In genomic region chr11:121551463-121551862, GRCh38 we compare ENCODE assay signal across 28 cellular contexts.
DNase-seq lines count a peak whose midpoint lies in the region; ATAC-seq, FAIRE-seq and TF ChIP-seq lines count a peak whose summit lies in the region.
"Had no signal": no experiment of that assay in that cellular context is flagged by ENCODE, and none has a peak within 500 bp of the region (broad histone marks: within the 10 kb centered on the region; RNA-seq: fewer than 3 reads in every experiment).

No MANE protein-coding gene starts in this region.

- H3K4me3 Mint-ChIP-seq in WTC11 (no peak overlapping the region), osteocyte (ENCODE audit: unreplicated experiment) (no peak overlapping the region)
- H3K4me3 Mint-ChIP-seq: naive thymus-derived CD4-positive, alpha-beta T cell had no signal

- H3K27ac Mint-ChIP-seq in WTC11: peak overlapping the region; percentile 57; the same call in 1 of the 2 replicates
- H3K27ac Mint-ChIP-seq in osteocyte (ENCODE audit: unreplicated experiment): no peak overlapping the region

- intact Hi-C loops in Right ventricle myocardium superior (cut with DNase I): no loop called here

- H3K4me1 Mint-ChIP-seq in WTC11: peaks cover 4% of the 10 kb centered on the region; the same call in 1 of the 2 replicates
- peaks cover 9% of the 10 kb centered on the region for H3K4me1 Mint-ChIP-seq in osteocyte (ENCODE audit: unreplicated experiment)

- DNase-seq in GM12891 (ENCODE audit: insufficient read length, low spot score): no peak
- DNase-seq in WTC11 (ENCODE audit: low spot score): no peak
- DNase-seq in epithelial cell of prostate (ENCODE audit: low read depth, low spot score): no peak
- peak; percentile 32 for DNase-seq in osteocyte (ENCODE audit: extremely low spot score, unreplicated experiment)
- no peak for DNase-seq in activated naive CD4-positive, alpha-beta T cell treated with Interleukin-2 at 50 U/mL for 16 hours
- no peak for DNase-seq in Right ventricle myocardium superior
- DNase-seq in DMS153 treated with DMSO at 0.1 percent for 48 hours (lab: John Stamatoyannopoulos, UW; ENCODE audit: unreplicated experiment): no peak
- DNase-seq: activated CD4-positive, alpha-beta T cell treated with anti-CD3 and anti-CD28 coated beads for 48 hours; activated gamma-delta T cell treated with Interleukin-2 at 50 U/mL for 16 hours; activated T-cell treated with anti-CD3 and anti-CD28 coated beads, Interleukin-2, amount 50 U/mL, for 1 hour; DMS79; GDM1; IMR-90; naive thymus-derived CD4-positive, alpha-beta T cell; NCI-H748 treated with DMSO at 0.1 percent for 48 hours; nucleus accumbens; psoas muscle; SJCRH30; stimulated activated CD4-positive, alpha-beta T cell treated with anti-CD3 and anti-CD28 coated beads, Interleukin-12 subunit alpha, Interleukin-12 subunit beta, amount 100 ng/mL, for 4 hours; stimulated activated CD4-positive, alpha-beta T cell treated with anti-CD3 and anti-CD28 coated beads, Interleukin-2, amount 100 ng/mL, for 48 hours; T-helper 9 cell; tibial artery; WERI-Rb-1 had no signal

- no peaks in the 10 kb centered on the region for H3K9me3 Mint-ChIP-seq in WTC11
- H3K9me3 Mint-ChIP-seq in osteocyte (ENCODE audit: unreplicated experiment): no peaks in the 10 kb centered on the region
- H3K9me3 Mint-ChIP-seq: brain had no signal

- peak; percentile 61 for FAIRE-seq in GM12891 (lab: Jason Lieb, UNC)
- FAIRE-seq: endothelial cell of umbilical vein, RCC 7860 had no signal

- H3K27ac ChIP-seq in epithelial cell of prostate: peak overlapping the region; percentile 81
- H3K27ac ChIP-seq: BLaER1 treated with 17β-estradiol and CSF1 and Interleukin-3, amounts not matched to agents 10 nM and 100 nM; psoas muscle; SJCRH30; tibial artery; WERI-Rb-1 had no signal

- POLR2A ChIA-PET in WTC11 (lab: Charles Lee): no interaction called here

- ATAC-seq in WTC11 (no peak), Right ventricle myocardium superior (ENCODE audit: poor library complexity) (no peak)
- ATAC-seq: naive thymus-derived CD4-positive, alpha-beta T cell; psoas muscle; sciatic nerve had no signal

- TF ChIP-seq POLR2A in GM12891 (IDR thresholded peaks at IDR 0.05; ENCODE audit: low read depth, low read length): no peak

- CTCF ChIA-PET in WTC11 (lab: Charles Lee): no interaction called here

- peaks cover 49% of the 10 kb centered on the region for H3K36me3 Mint-ChIP-seq in WTC11
- H3K36me3 Mint-ChIP-seq in osteocyte (ENCODE audit: unreplicated experiment): no peaks in the 10 kb centered on the region

- TF ChIP-seq CTCF in WTC11 (IDR thresholded peaks at IDR 0.05) (no peak), osteocyte (IDR thresholded peaks at IDR 0.05) (no peak)

- H3K27me3 Mint-ChIP-seq in WTC11 (ENCODE audit: low read depth): no peaks in the 10 kb centered on the region
- peaks cover 35% of the 10 kb centered on the region for H3K27me3 Mint-ChIP-seq in osteocyte (ENCODE audit: unreplicated experiment)
- H3K27me3 Mint-ChIP-seq: brain; naive thymus-derived CD4-positive, alpha-beta T cell had no signal

TF ChIP-seq in GM12891, 5 proteins besides CTCF, POLR2A, EP300 and RAD21:
- no peak for TF ChIP-seq TAF1 (IDR thresholded peaks at IDR 0.05; ENCODE audit: low read depth, low read length)
- TF ChIP-seq POLR2AphosphoS5 (IDR thresholded peaks at IDR 0.05; ENCODE audit: low read depth, low read length): no peak
- no peak for TF ChIP-seq PAX5 (IDR thresholded peaks at IDR 0.05; ENCODE audit: insufficient read depth, low read length, severe bottlenecking)
- TF ChIP-seq POU2F2 (IDR thresholded peaks at IDR 0.05; ENCODE audit: low read depth, low read length): no peak
- TF ChIP-seq SPI1 (IDR thresholded peaks at IDR 0.05; ENCODE audit: low read depth, low read length): no peak

TF ChIP-seq in WTC11, 78 proteins besides CTCF, POLR2A, EP300 and RAD21:
- TF ChIP-seq ZBTB43 (CRISPR knock-in tag; IDR thresholded peaks at IDR 0.05) (no peak), TCF7 (CRISPR knock-in tag; IDR thresholded peaks at IDR 0.05; ENCODE audit: low read depth) (no peak), ZNF219 (CRISPR knock-in tag; IDR thresholded peaks at IDR 0.05; ENCODE audit: borderline replicate concordance) (no peak), PREB (CRISPR knock-in tag; IDR thresholded peaks at IDR 0.05; ENCODE audit: borderline replicate concordance) (no peak), ATF1 (CRISPR knock-in tag; IDR thresholded peaks at IDR 0.05) (no peak)
